1 cellular context compared by ENCODE assay signal in the genomic region with DNA sequence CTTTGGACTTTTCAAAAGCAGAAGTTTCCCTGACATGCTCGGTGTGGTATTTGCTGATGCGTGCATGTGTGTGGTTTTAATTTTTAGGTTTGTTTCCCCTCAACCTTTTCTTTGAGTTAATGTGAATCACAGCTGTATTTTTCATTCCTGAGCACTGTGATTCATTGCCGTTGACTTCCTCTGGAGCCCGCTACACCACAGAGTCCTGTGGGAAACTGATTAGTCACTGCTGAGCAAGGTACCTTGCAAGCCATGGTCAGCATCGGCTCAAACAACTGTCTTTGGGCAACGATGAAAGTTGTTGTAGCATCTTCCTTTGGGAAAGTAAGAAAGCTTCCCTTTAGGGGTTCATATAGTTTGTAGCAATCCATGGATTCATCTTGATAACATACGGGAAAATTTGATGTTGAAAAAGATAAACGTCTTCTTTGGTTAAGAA.
TF ChIP-seq lines count a peak whose summit lies in the region.

No MANE protein-coding gene starts in this region.

TF ChIP-seq in IMR-90, 13 proteins besides CTCF, POLR2A, EP300 and RAD21 (continued from another document):
- TF ChIP-seq, protein P1, sequence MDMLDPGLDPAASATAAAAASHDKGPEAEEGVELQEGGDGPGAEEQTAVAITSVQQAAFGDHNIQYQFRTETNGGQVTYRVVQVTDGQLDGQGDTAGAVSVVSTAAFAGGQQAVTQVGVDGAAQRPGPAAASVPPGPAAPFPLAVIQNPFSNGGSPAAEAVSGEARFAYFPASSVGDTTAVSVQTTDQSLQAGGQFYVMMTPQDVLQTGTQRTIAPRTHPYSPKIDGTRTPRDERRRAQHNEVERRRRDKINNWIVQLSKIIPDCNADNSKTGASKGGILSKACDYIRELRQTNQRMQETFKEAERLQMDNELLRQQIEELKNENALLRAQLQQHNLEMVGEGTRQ (IDR thresholded peaks at IDR 0.05; ENCODE audit: low read depth, low read length): no peak
